17 cellular contexts compared by ENCODE assay signal in genomic region chr6:162264581-162264980, GRCh38.
DNase-seq lines count a peak whose midpoint lies in the region; ATAC-seq and TF ChIP-seq lines count a peak whose summit lies in the region.
"Had no signal": no experiment of that assay in that cellular context is flagged by ENCODE, and none has a peak within 500 bp of the region (broad histone marks: within the 10 kb centered on the region; RNA-seq: fewer than 3 reads in every experiment).

No MANE protein-coding gene starts in this region.

- H3K4me1 ChIP-seq in HEK293 (ENCODE audit: control insufficient read depth, insufficient read depth, low read length) = no peaks in the 10 kb centered on the region
- peaks cover 14% of the 10 kb centered on the region for H3K4me1 ChIP-seq in neural progenitor cell

- DNase-seq in iPS-NIHi7 (ENCODE audit: extremely low spot score) = peak; percentile 12
- no peak for DNase-seq in neural progenitor cell (ENCODE audit: low spot score)
- no peak for DNase-seq in stimulated activated naive CD8-positive, alpha-beta T cell treated with anti-CD3 and anti-CD28 coated beads, Interleukin-15, amount 100 ng/mL, for 72 hours
- DNase-seq: Calu3; CD8-positive, alpha-beta T cell; DMS53; DND-41; EL; GM23248 had no signal

- H3K36me3 Mint-ChIP-seq in neural progenitor cell = no peaks in the 10 kb centered on the region

- no peaks in the 10 kb centered on the region for H3K27me3 ChIP-seq in neural progenitor cell
- H3K27me3 ChIP-seq: BLaER1 treated with 17β-estradiol and CSF1 and Interleukin-3, amounts not matched to agents 10 nM and 100 nM had no signal

- no peak for ATAC-seq in activated CD4-positive, CD25-positive, alpha-beta regulatory T cell treated with anti-CD3 and anti-CD28 coated beads, Interleukin-2, amount 50 U/mL, for 24 hours
- ATAC-seq in GM19463 (IDR thresholded peaks at IDR 0.05; ENCODE audit: unreplicated experiment) = no peak
- no peak for ATAC-seq in stimulated activated naive CD8-positive, alpha-beta T cell treated with anti-CD3 and anti-CD28 coated beads, Interleukin-15, amount 100 ng/mL, for 72 hours
- ATAC-seq: CD8-positive, alpha-beta T cell; GM12878; HCT116 had no signal

- H3K9me3 ChIP-seq in HEK293 (ENCODE audit: control insufficient read depth, insufficient read depth, low read depth, low read length) (no peaks in the 10 kb centered on the region), neural progenitor cell (ENCODE audit: low read depth) (no peaks in the 10 kb centered on the region)
- H3K9me3 ChIP-seq: BLaER1 treated with 17β-estradiol and CSF1 and Interleukin-3, amounts not matched to agents 10 nM and 100 nM had no signal

- peaks cover 5% of the 10 kb centered on the region for H3F3A ChIP-seq in neural progenitor cell (ENCODE audit: low read depth)

- peaks cover 3% of the 10 kb centered on the region for H3K9me3 Mint-ChIP-seq in neural progenitor cell
- peaks cover 12 to 21% of the 10 kb centered on the region in 2 donors for H3K9me3 Mint-ChIP-seq in stimulated activated naive CD8-positive, alpha-beta T cell treated with anti-CD3 and anti-CD28 coated beads, Interleukin-15, amount 100 ng/mL, for 72 hours
- H3K9me3 Mint-ChIP-seq: CD8-positive, alpha-beta T cell had no signal

- no peak overlapping the region for H2AFZ ChIP-seq in neural progenitor cell (replicated peaks)
- H2AFZ ChIP-seq: GM23248 had no signal

- POLR2A ChIA-PET in HEK293 (lab: Yijun Ruan, JAX) = no interaction called here

- peak overlapping the region; percentile 50 for H3K4me3 Mint-ChIP-seq in neural progenitor cell
- H3K4me3 Mint-ChIP-seq in stimulated activated naive CD8-positive, alpha-beta T cell treated with anti-CD3 and anti-CD28 coated beads, Interleukin-15, amount 100 ng/mL, for 72 hours = no peak overlapping the region
- H3K4me3 Mint-ChIP-seq: B cell; CD8-positive, alpha-beta T cell had no signal

- H3K36me3 ChIP-seq in HEK293 (ENCODE audit: control insufficient read depth in 2 of 2, insufficient read depth in 1 of 2, low read length in 2 of 2) (no peaks in the 10 kb centered on the region), neural progenitor cell (no peaks in the 10 kb centered on the region)
- H3K36me3 ChIP-seq: BLaER1 treated with 17β-estradiol and CSF1 and Interleukin-3, amounts not matched to agents 10 nM and 100 nM had no signal

- peaks cover 22% of the 10 kb centered on the region for H3K4me1 Mint-ChIP-seq in neural progenitor cell
- H3K4me1 Mint-ChIP-seq in stimulated activated naive CD8-positive, alpha-beta T cell treated with anti-CD3 and anti-CD28 coated beads, Interleukin-15, amount 100 ng/mL, for 72 hours = no peaks in the 10 kb centered on the region
- H3K4me1 Mint-ChIP-seq: B cell had no signal

- no peaks in the 10 kb centered on the region for H4K20me1 ChIP-seq in neural progenitor cell (ENCODE audit: low read depth)
- H4K20me1 ChIP-seq: BLaER1 treated with 17β-estradiol and CSF1 and Interleukin-3, amounts not matched to agents 10 nM and 100 nM had no signal

- TF ChIP-seq CTCF in HEK293 (tag by site-specific recombination; IDR thresholded peaks at IDR 0.05) (no peak), neural progenitor cell (IDR thresholded peaks at IDR 0.05) (no peak)

- CTCF ChIA-PET in HEK293 (lab: Yijun Ruan, JAX) = no interaction called here

- H3K27ac Mint-ChIP-seq in neural progenitor cell = peak overlapping the region; percentile 55
- H3K27ac Mint-ChIP-seq in stimulated activated naive CD8-positive, alpha-beta T cell treated with anti-CD3 and anti-CD28 coated beads, Interleukin-15, amount 100 ng/mL, for 72 hours = no peak overlapping the region
- H3K27ac Mint-ChIP-seq: B cell; CD8-positive, alpha-beta T cell had no signal

- H3K79me2 ChIP-seq in neural progenitor cell (ENCODE audit: low read depth) = no peaks in the 10 kb centered on the region

- H3K4me3 ChIP-seq in HEK293 (ENCODE audit: low read depth, low read length) (no peak overlapping the region), neural progenitor cell (no peak overlapping the region)
- H3K4me3 ChIP-seq: BLaER1 treated with 17β-estradiol and CSF1 and Interleukin-3, amounts not matched to agents 10 nM and 100 nM; GM12878; GM23248 had no signal

- no peak overlapping the region for H3K27ac ChIP-seq in HEK293 (ENCODE audit: extremely low read depth, low read depth, low read length)
- H3K27ac ChIP-seq in neural progenitor cell = no peak overlapping the region
- H3K27ac ChIP-seq: BLaER1 treated with 17β-estradiol and CSF1 and Interleukin-3, amounts not matched to agents 10 nM and 100 nM; GM23248; HL-60 had no signal

- H3K27me3 Mint-ChIP-seq in neural progenitor cell (ENCODE audit: insufficient read depth, low read depth) = peaks cover 4% of the 10 kb centered on the region
- H3K27me3 Mint-ChIP-seq in stimulated activated naive CD8-positive, alpha-beta T cell treated with anti-CD3 and anti-CD28 coated beads, Interleukin-15, amount 100 ng/mL, for 72 hours = no peaks in the 10 kb centered on the region
- H3K27me3 Mint-ChIP-seq: B cell had no signal

- H3K9ac ChIP-seq in neural progenitor cell = no peak overlapping the region
- H3K9ac ChIP-seq: BLaER1 treated with 17β-estradiol and CSF1 and Interleukin-3, amounts not matched to agents 10 nM and 100 nM; GM23248 had no signal

- H3K4me2 ChIP-seq in neural progenitor cell = peak overlapping the region; percentile 27
- H3K4me2 ChIP-seq: BLaER1 treated with 17β-estradiol and CSF1 and Interleukin-3, amounts not matched to agents 10 nM and 100 nM had no signal

TF ChIP-seq in HEK293, 187 proteins besides CTCF, POLR2A, EP300 and RAD21:
- TF ChIP-seq ZNF140 (tag by site-specific recombination; IDR thresholded peaks at IDR 0.05) (0 out of 2 replicates have a peak, but pooled peaks have one; percentile 24), ZNF214 (tag by site-specific recombination; IDR thresholded peaks at IDR 0.05; ENCODE audit: borderline replicate concordance) (no peak), SCRT1 (tag by site-specific recombination; IDR thresholded peaks at IDR 0.05; ENCODE audit: borderline replicate concordance) (no peak)
TF ChIP-seq in HEK293: peak in this region for 1.
